Comparison of ENCODE assay signal across 16 cellular contexts in the genomic region with DNA sequence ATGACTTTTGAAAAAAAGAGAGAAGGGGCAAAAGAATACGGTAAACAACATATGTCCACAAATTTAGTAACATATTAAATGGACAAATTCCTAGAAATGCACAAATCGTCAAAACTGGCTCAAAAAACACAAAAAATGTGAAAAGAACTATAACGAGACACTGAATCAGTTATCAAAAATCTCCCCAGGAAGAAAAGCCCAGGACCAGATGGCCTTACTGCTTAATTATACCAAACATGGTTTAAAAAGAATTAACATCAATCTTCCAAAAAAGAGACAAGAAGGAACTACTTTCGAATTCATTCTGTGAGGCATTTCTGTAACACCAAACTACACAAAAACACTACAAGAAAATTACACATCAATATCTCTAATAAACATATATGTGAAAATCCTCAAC.
A peak's percentile ranks its signal among the peaks of the same experiment; 100 is the strongest.
DNase-seq lines count a peak whose midpoint lies in the region; ATAC-seq, FAIRE-seq and TF ChIP-seq lines count a peak whose summit lies in the region.
"Had no signal": no experiment of that assay in that cellular context is flagged by ENCODE, and none has a peak within 500 bp of the region (broad histone marks: within the 10 kb centered on the region; RNA-seq: fewer than 3 reads in every experiment).

No MANE protein-coding gene starts in this region.

- peaks cover 55% of the 10 kb centered on the region for H4K20me1 ChIP-seq in astrocyte (ENCODE audit: insufficient read depth, low read length)

- no peak overlapping the region for H3K4me2 ChIP-seq in astrocyte (ENCODE audit: low read length)
- H3K4me2 ChIP-seq: A549, GM23338 had no signal

- peaks cover 18% of the 10 kb centered on the region for H3K4me1 Mint-ChIP-seq in astrocyte (ENCODE audit: low read depth, unreplicated experiment)
- peaks cover 40% of the 10 kb centered on the region for H3K4me1 Mint-ChIP-seq in CD8-positive, alpha-beta T cell (ENCODE audit: low read depth)
- H3K4me1 Mint-ChIP-seq: CD14-positive monocyte had no signal

- peaks cover 9% of the 10 kb centered on the region for H3K4me1 ChIP-seq in astrocyte (ENCODE audit: insufficient read depth, low read length)
- H3K4me1 ChIP-seq in left lung: peaks cover 0 to 4% of the 10 kb centered on the region in 2 donors
- no peaks in the 10 kb centered on the region for H3K4me1 ChIP-seq in CD8-positive, alpha-beta T cell (ENCODE audit: insufficient read depth, low read length)

- H3K27ac Mint-ChIP-seq in astrocyte (ENCODE audit: unreplicated experiment): peak overlapping the region; percentile 8
- no peak overlapping the region for H3K27ac Mint-ChIP-seq in CD8-positive, alpha-beta T cell

- FAIRE-seq in GM19239 (lab: Jason Lieb, UNC) (peak; percentile 48), astrocyte (lab: Jason Lieb, UNC) (no peak), islet of Langerhans (lab: Jason Lieb, UNC) (peak; percentile 17)
- FAIRE-seq: A549, GM12878, GM18507 had no signal

- H3K4me3 Mint-ChIP-seq in astrocyte (ENCODE audit: unreplicated experiment): no peak overlapping the region
- no peak overlapping the region for H3K4me3 Mint-ChIP-seq in CD8-positive, alpha-beta T cell
- H3K4me3 Mint-ChIP-seq: CD14-positive monocyte; CD8-positive, alpha-beta memory T cell; GM23338 had no signal

- peaks cover 3% of the 10 kb centered on the region for H3K36me3 Mint-ChIP-seq in astrocyte (ENCODE audit: low read depth, unreplicated experiment)
- peaks cover 17% of the 10 kb centered on the region for H3K36me3 Mint-ChIP-seq in CD8-positive, alpha-beta T cell

- H3K9ac ChIP-seq in astrocyte (ENCODE audit: low read length): no peak overlapping the region

- no peak for DNase-seq in GM19239 (ENCODE audit: insufficient read length, low spot score)
- no peak for DNase-seq in astrocyte (ENCODE audit: low read depth)
- no peak for DNase-seq in left lung
- no peak for DNase-seq in CD8-positive, alpha-beta T cell
- DNase-seq: Caco-2; CD8-positive, alpha-beta memory T cell; DMS53; H7; IMR-90 had no signal

- H3K27ac ChIP-seq in astrocyte (ENCODE audit: low read depth, low read length): no peak overlapping the region
- no peak overlapping the region for H3K27ac ChIP-seq in left lung
- H3K27ac ChIP-seq in CD8-positive, alpha-beta T cell (ENCODE audit: low read depth, low read length): no peak overlapping the region
- H3K27ac ChIP-seq: A549 had no signal

- TF ChIP-seq CTCF in astrocyte (IDR thresholded peaks at IDR 0.05; ENCODE audit: insufficient read depth, low read depth, low read length) (no peak), left lung (IDR thresholded peaks at IDR 0.05) (no peak)
- TF ChIP-seq CTCF in CD8-positive, alpha-beta T cell (IDR thresholded peaks at IDR 0.05): no peak

- H3K9me3 Mint-ChIP-seq in astrocyte (ENCODE audit: unreplicated experiment): no peaks in the 10 kb centered on the region
- peaks cover 3% of the 10 kb centered on the region for H3K9me3 Mint-ChIP-seq in CD8-positive, alpha-beta T cell
- H3K9me3 Mint-ChIP-seq: GM23338 had no signal

- H3K79me2 ChIP-seq in astrocyte (ENCODE audit: insufficient read depth, low read length): peaks cover 90% of the 10 kb centered on the region

- intact Hi-C loops in left lung (cut with DNase I): no loop called here
- intact Hi-C loops in CD8-positive, alpha-beta T cell (cut with DNase I, micrococcal nuclease): no loop called here

- no peak overlapping the region for H3K4me3 ChIP-seq in astrocyte (ENCODE audit: insufficient read depth, low read depth, low read length)
- no peak overlapping the region for H3K4me3 ChIP-seq in left lung
- H3K4me3 ChIP-seq in CD8-positive, alpha-beta T cell (ENCODE audit: low read depth, low read length): no peak overlapping the region
- H3K4me3 ChIP-seq: A549, GM12878, GM23338 had no signal

- no peaks in the 10 kb centered on the region for H3K36me3 ChIP-seq in astrocyte (ENCODE audit: insufficient read depth, low read length)
- H3K36me3 ChIP-seq in left lung: no peaks in the 10 kb centered on the region
- no peaks in the 10 kb centered on the region for H3K36me3 ChIP-seq in CD8-positive, alpha-beta T cell (ENCODE audit: insufficient read depth, low read length)

- H3K27me3 Mint-ChIP-seq in astrocyte (ENCODE audit: low read depth, unreplicated experiment): no peaks in the 10 kb centered on the region
- no peaks in the 10 kb centered on the region for H3K27me3 Mint-ChIP-seq in CD8-positive, alpha-beta T cell (ENCODE audit: low read depth)
- H3K27me3 Mint-ChIP-seq: CD8-positive, alpha-beta memory T cell had no signal

- H2AFZ ChIP-seq in astrocyte (ENCODE audit: low read depth, low read length): no peak overlapping the region
- H2AFZ ChIP-seq: GM23338 had no signal

- ATAC-seq in HG02763 (IDR thresholded peaks at IDR 0.05; ENCODE audit: unreplicated experiment): no peak
- no peak for ATAC-seq in left lung
- ATAC-seq in CD8-positive, alpha-beta T cell: no peak
- ATAC-seq: A549, GM12878, GM23338 had no signal

- CTCF ChIA-PET in CD8-positive, alpha-beta T cell (lab: Charles Lee): no interaction called here

- H3K27me3 ChIP-seq in astrocyte (ENCODE audit: insufficient read depth, low read length): no peaks in the 10 kb centered on the region
- no peaks in the 10 kb centered on the region for H3K27me3 ChIP-seq in left lung
- no peaks in the 10 kb centered on the region for H3K27me3 ChIP-seq in CD8-positive, alpha-beta T cell (ENCODE audit: insufficient read depth, low read length)

- POLR2A ChIA-PET in CD8-positive, alpha-beta T cell (lab: Charles Lee): no interaction called here

- H3K9me3 ChIP-seq in astrocyte (ENCODE audit: insufficient read depth, low read depth, low read length) (no peaks in the 10 kb centered on the region), left lung (no peaks in the 10 kb centered on the region)
- no peaks in the 10 kb centered on the region for H3K9me3 ChIP-seq in CD8-positive, alpha-beta T cell (ENCODE audit: low read length)
- H3K9me3 ChIP-seq: A549, Caco-2 had no signal
